ENCODE assay signal across 25 cellular contexts in genomic region chr2:107730898-107731297, GRCh38.
DNase-seq lines count a peak whose midpoint lies in the region; ATAC-seq, FAIRE-seq and TF ChIP-seq lines count a peak whose summit lies in the region.
"Had no signal": no experiment of that assay in that cellular context is flagged by ENCODE, and none has a peak within 500 bp of the region (broad histone marks: within the 10 kb centered on the region; RNA-seq: fewer than 3 reads in every experiment).

No MANE protein-coding gene starts in this region.

- peak; percentile 2 for DNase-seq in GM23248
- peak; percentile 33 for DNase-seq in NB4 (ENCODE audit: low read depth)
- no peak for DNase-seq in K562 (ENCODE audit: extremely low read depth in 1 of 4, low spot score in 3 of 4)
- DNase-seq in kidney tubule cell (ENCODE audit: low spot score) = peak; percentile 66
- no peak for DNase-seq in substantia nigra (lab: John Stamatoyannopoulos, UW)
- DNase-seq in HCEC 1CT = no peak
- no peak for DNase-seq in T-helper 9 cell
- DNase-seq: activated CD4-positive, alpha-beta T cell treated with anti-CD3 and anti-CD28 coated beads, Interleukin-2, amount 10 ng/mL, durations not matched to agents 7 days and 5 days; activated T-cell treated with anti-CD3 and anti-CD28 coated beads, Interleukin-2, amount 50 U/mL, for 48 hours; Calu3; effector CD4-positive, alpha-beta T cell; erythroblast; GOT3; mesendoderm; NCI-H2081; NCI-H2227 treated with DMSO at 0.1 percent for 48 hours; NCI-H82; sigmoid colon; stimulated activated CD4-positive, alpha-beta T cell treated with anti-CD3 and anti-CD28 coated beads, Interleukin-4, amount 100 ng/mL, for 4 hours; upper lobe of left lung had no signal

- no peaks in the 10 kb centered on the region for H3F3A ChIP-seq in GM23248 (ENCODE audit: insufficient read depth)

- 25 to 32% methylated on average over 2 of the region's 2 CpGs for WGBS in GM23248 (ENCODE audit: low coverage in 1 of 2, low lambda C conversion rate in 2 of 2, missing lambda C conversion rate in 2 of 2), 2 experiments
- WGBS in K562 (ENCODE audit: insufficient coverage, low coverage, missing lambda C conversion rate) = 24% methylated on average over 2 of the region's 2 CpGs

- H3K4me3 ChIP-seq in GM23248 = no peak overlapping the region
- no peak overlapping the region for H3K4me3 ChIP-seq in NB4 (ENCODE audit: low read depth, low read length)
- H3K4me3 ChIP-seq in K562 = no peak overlapping the region
- H3K4me3 ChIP-seq: sigmoid colon, upper lobe of left lung had no signal

- TF ChIP-seq CTCF in NB4 (IDR thresholded peaks at IDR 0.05; ENCODE audit: low read depth, low read length) (no peak), K562 (IDR thresholded peaks at IDR 0.05 in 2 of 3, conservative IDR thresholded peaks at IDR 0.05 in 1 of 3; ENCODE audit: insufficient read depth in 2 of 3, low read depth in 1 of 3, low read length in 3 of 3) (no peak)

- FAIRE-seq in K562 (lab: Jason Lieb, UNC) = peak; percentile 57
- FAIRE-seq: frontal cortex, GM12891 had no signal

- H3K27me3 ChIP-seq in GM23248 (replicated peaks; ENCODE audit: insufficient read depth) = no peaks in the 10 kb centered on the region
- H3K27me3 ChIP-seq in K562 (ENCODE audit: control insufficient read depth in 2 of 2, insufficient read depth in 2 of 2, low read length in 2 of 2) = no peaks in the 10 kb centered on the region
- H3K27me3 ChIP-seq: sigmoid colon, upper lobe of left lung had no signal

- H3K9me3 ChIP-seq in GM23248 (ENCODE audit: low read depth) = no peaks in the 10 kb centered on the region
- H3K9me3 ChIP-seq in K562 (replicated peaks; ENCODE audit: control insufficient read depth, insufficient read depth, low read depth, low read length) = no peaks in the 10 kb centered on the region
- H3K9me3 ChIP-seq: sigmoid colon, upper lobe of left lung had no signal

- H3K36me3 ChIP-seq in GM23248 (ENCODE audit: low read depth) (no peaks in the 10 kb centered on the region), K562 (ENCODE audit: control insufficient read depth, insufficient read depth, low read length) (peaks cover 58% of the 10 kb centered on the region; the same call in 2 of the 3 replicates)
- H3K36me3 ChIP-seq: sigmoid colon, upper lobe of left lung had no signal

- BruUV-seq in K562 (replicated peaks; lab: Mats Ljungman, UMichigan) = no TSS peak

- H3K4me2 ChIP-seq in GM23248 (ENCODE audit: unreplicated experiment) = no peak overlapping the region
- peak overlapping the region; percentile 41; the same call in 1 of the 2 replicates for H3K4me2 ChIP-seq in K562 (ENCODE audit: insufficient read depth, low read length)

- no peak for TF ChIP-seq EP300 in K562 (IDR thresholded peaks at IDR 0.05; ENCODE audit: low read length)

- no peaks in the 10 kb centered on the region for H3K9me1 ChIP-seq in K562 (ENCODE audit: control insufficient read depth, insufficient read depth, low read length)

- H2AFZ ChIP-seq in GM23248 = no peak overlapping the region
- H2AFZ ChIP-seq in K562 (ENCODE audit: low read depth, low read length) = no peak overlapping the region

- H4K20me1 ChIP-seq in GM23248 (ENCODE audit: insufficient read depth) = no peaks in the 10 kb centered on the region
- H4K20me1 ChIP-seq in K562 (replicated peaks; ENCODE audit: control insufficient read depth, insufficient read depth, low read length) = peaks cover 39% of the 10 kb centered on the region

- TF ChIP-seq RAD21 in K562 (CRISPR knock-in tag; conservative IDR thresholded peaks at IDR 0.05 in 1 of 2, IDR thresholded peaks at IDR 0.05 in 1 of 2) = no peak

- H3K79me2 ChIP-seq in GM23248 (ENCODE audit: insufficient read depth) = no peaks in the 10 kb centered on the region
- H3K79me2 ChIP-seq in K562 (ENCODE audit: control insufficient read depth, insufficient read depth, low read length) = peaks cover 97% of the 10 kb centered on the region

- in situ Hi-C loops in GM23248 (cut with MboI) (no loop called here), K562 (cut with MboI) (no loop called here)

- H3K9ac ChIP-seq in GM23248 (no peak overlapping the region), K562 (ENCODE audit: insufficient read depth in 1 of 2, low read depth in 2 of 2, low read length in 2 of 2) (no peak overlapping the region)

- ATAC-seq in K562 = no peak
- ATAC-seq: stimulated activated memory B cell treated with anti-CD40 and anti-IgM and Interleukin-4, amounts not matched to agents 10 μg/mL and 1 μg/mL and 100 μg/mL, for 72 hours; WTC11 had no signal

- H3K27ac ChIP-seq in GM23248 = no peak overlapping the region
- peak overlapping the region; percentile 54; the same call in 1 of the 3 replicates for H3K27ac ChIP-seq in K562 (ENCODE audit: extremely low read depth, low read depth, low read length)
- no peak overlapping the region for H3K27ac ChIP-seq in substantia nigra (ENCODE audit: low read depth, low read length, poor library complexity, severe bottlenecking)
- H3K27ac ChIP-seq: HL-60, sigmoid colon, upper lobe of left lung had no signal

- H3K4me1 ChIP-seq in GM23248 (ENCODE audit: insufficient read depth) (no peaks in the 10 kb centered on the region), K562 (replicated peaks in 1 of 2; ENCODE audit: control insufficient read depth in 2 of 2, insufficient read depth in 2 of 2, low read length in 2 of 2) (peaks cover 0 to 25% of the 10 kb centered on the region in 2 experiments; a peak in 3 of 5 replicates)
- H3K4me1 ChIP-seq: sigmoid colon, upper lobe of left lung had no signal

- 0 out of 2 replicates have a peak, but pooled peaks cover 4% of the 10 kb centered on the region for H3K9me2 ChIP-seq in GM23248 (ENCODE audit: insufficient read depth)

- CTCF ChIA-PET in K562 (lab: Yijun Ruan, JAX; ENCODE audit: low intra/inter-chr PET ratio) = no interaction called here

- POLR2A ChIA-PET in K562 (lab: Yijun Ruan, JAX) = interaction anchor here (0.6 kb wide), 1 partner anchor 1610 kb away, joined by 3 read pairs; no protein-coding TSS in a partner anchor

- TF ChIP-seq POLR2A in NB4 (IDR thresholded peaks at IDR 0.05; ENCODE audit: extremely low read depth, insufficient read length) = no peak
- TF ChIP-seq POLR2A in K562 (conservative IDR thresholded peaks at IDR 0.05) = no peak

- intact Hi-C loops in K562 (cut with micrococcal nuclease) = loop anchor here (2.0 kb wide), 1 partner anchor 16 kb away; no protein-coding TSS in a partner anchor

TF ChIP-seq in K562, 482 proteins besides CTCF, POLR2A, EP300 and RAD21 (continues in another document):
- 0 out of 2 replicates have a peak, but pooled peaks have one; percentile 30 for TF ChIP-seq POLR2AphosphoS2 (IDR thresholded peaks at IDR 0.05; ENCODE audit: low read length)
- no peak for TF ChIP-seq HMG20B (CRISPR knock-in tag; IDR thresholded peaks at IDR 0.05)
- no peak for TF ChIP-seq TBL1XR1 (IDR thresholded peaks at IDR 0.05; ENCODE audit: low read length in 2 of 2)
- no peak for TF ChIP-seq PBX2 (CRISPR knock-in tag; IDR thresholded peaks at IDR 0.05; ENCODE audit: low read depth)
- TF ChIP-seq PBX2 (tag; conservative IDR thresholded peaks at IDR 0.05; ENCODE audit: low read depth) = 0 out of 2 replicates have a peak, but pooled peaks have one; percentile 34
- TF ChIP-seq DACH1 (IDR thresholded peaks at IDR 0.05; ENCODE audit: partially characterized antibody) = no peak
- TF ChIP-seq ATF3 (IDR thresholded peaks at IDR 0.05) = peak; percentile 67
- no peak for TF ChIP-seq ATF3 (CRISPR knock-in tag; conservative IDR thresholded peaks at IDR 0.05)
- peak; percentile 48; the same call in 1 of the 2 replicates for TF ChIP-seq PKNOX1 (IDR thresholded peaks at IDR 0.05)
- TF ChIP-seq POLR2B (IDR thresholded peaks at IDR 0.05; ENCODE audit: low read depth, partially characterized antibody) = peak; percentile 25

Comparison
In these comparisons a context has a peak if more than half of its experiments do, and no peak if none do; other contexts are left out.
1. DNase-seq: peak in GM23248 (single experiment), NB4 (single experiment) and kidney tubule cell (single experiment); none in K562 (0 of 4), substantia nigra (0 of 49), HCEC 1CT (single experiment) and T-helper 9 cell (single experiment).